In genomic region chr17:62017912-62018311, GRCh38 we compare ENCODE assay signal across 26 cellular contexts. TPM values are rescaled to one million over a fixed set of nuclear protein-coding genes. Genes with fewer than 3 reads are reported as not detected.
DNase-seq lines count a peak whose midpoint lies in the region; ATAC-seq and TF ChIP-seq lines count a peak whose summit lies in the region.
"Had no signal": no experiment of that assay in that cellular context is flagged by ENCODE, and none has a peak within 500 bp of the region (broad histone marks: within the 10 kb centered on the region; RNA-seq: fewer than 3 reads in every experiment).

No MANE protein-coding gene starts in this region.

- CTCF ChIA-PET in T-cell (lab: Charles Lee), result no interaction called here

- POLR2A ChIA-PET in T-cell (lab: Charles Lee), result no interaction called here

- peak; percentile 10 for DNase-seq in GM03348 (ENCODE audit: low spot score)
- DNase-seq in RWPE2 (ENCODE audit: low spot score), result no peak
- DNase-seq in epithelial cell of esophagus (ENCODE audit: low read depth), result peak; percentile 2
- peak; percentile 4 for DNase-seq in non-pigmented ciliary epithelial cell (ENCODE audit: low read depth)
- DNase-seq in WERI-Rb-1, result no peak
- no peak for DNase-seq in NCI-H1092 treated with DMSO at 0.1 percent for 48 hours (lab: John Stamatoyannopoulos, UW)
- DNase-seq in T-cell, result no peak
- DNase-seq: activated CD4-positive, alpha-beta T cell treated with anti-CD3 and anti-CD28 coated beads for 36 hours; activated naive CD4-positive, alpha-beta T cell treated with anti-CD3 and anti-CD28 coated beads, Interleukin-2, amount 50 U/mL, for 16 hours; activated T-cell treated with anti-CD3 and anti-CD28 coated beads, Interleukin-2, amount 50 U/mL, for 48 hours; aorta; gastrocnemius medialis; MV-4-11; NCI-H187; NCI-H2227 treated with DMSO at 0.1 percent for 48 hours; NCI-H82; SHP77; stimulated activated CD4-positive, alpha-beta T cell treated with anti-CD3 and anti-CD28 coated beads, Interleukin-1b, Interleukin-23, amount 100 ng/mL, for 48 hours; T-helper 1 cell; testis had no signal

- peaks cover 0 to 7% (median 5%) of the 10 kb centered on the region in 3 donors for H3K4me1 Mint-ChIP-seq in T-cell
- H3K4me1 Mint-ChIP-seq: activated CD4-positive, alpha-beta T cell treated with anti-CD3 and anti-CD28 coated beads for 36 hours; stimulated activated effector memory CD8-positive, alpha-beta T cell treated with anti-CD3 and anti-CD28 coated beads, Interleukin-12 subunit alpha, Interleukin-12 subunit beta, amount 100 ng/mL, for 72 hours had no signal

- peaks cover 33% of the 10 kb centered on the region for H3K36me3 Mint-ChIP-seq in T-cell

- no peak overlapping the region for H3K4me3 ChIP-seq in RWPE2 (ENCODE audit: severe bottlenecking)
- H3K4me3 ChIP-seq in epithelial cell of esophagus (ENCODE audit: low read length), result no peak overlapping the region
- no peak overlapping the region for H3K4me3 ChIP-seq in WERI-Rb-1 (ENCODE audit: low read depth, low read length)
- H3K4me3 ChIP-seq: coronary artery, gastrocnemius medialis, lung, skin epidermis, testis had no signal

- peaks cover 75% of the 10 kb centered on the region for H3K36me3 ChIP-seq in RWPE2 (ENCODE audit: low read depth)
- H3K36me3 ChIP-seq in WERI-Rb-1, result peaks cover 73% of the 10 kb centered on the region

- H3K27me3 ChIP-seq in RWPE2 (ENCODE audit: insufficient read depth, poor library complexity, severe bottlenecking) (no peaks in the 10 kb centered on the region), WERI-Rb-1 (ENCODE audit: insufficient read depth, low read depth, severe bottlenecking) (no peaks in the 10 kb centered on the region)
- H3K27me3 ChIP-seq: gastrocnemius medialis, testis had no signal

- H3K4me3 Mint-ChIP-seq in T-cell, result no peak overlapping the region
- H3K4me3 Mint-ChIP-seq: activated CD4-positive, alpha-beta T cell treated with anti-CD3 and anti-CD28 coated beads for 36 hours; stimulated activated effector memory CD8-positive, alpha-beta T cell treated with anti-CD3 and anti-CD28 coated beads, Interleukin-12 subunit alpha, Interleukin-12 subunit beta, amount 100 ng/mL, for 72 hours had no signal

- no peaks in the 10 kb centered on the region for H3K9me3 ChIP-seq in RWPE2 (ENCODE audit: severe bottlenecking)
- no peaks in the 10 kb centered on the region for H3K9me3 ChIP-seq in WERI-Rb-1 (ENCODE audit: severe bottlenecking)
- H3K9me3 ChIP-seq: gastrocnemius medialis, testis had no signal

- TF ChIP-seq CTCF in RWPE2 (IDR thresholded peaks at IDR 0.05; ENCODE audit: poor library complexity, severe bottlenecking), result no peak
- TF ChIP-seq CTCF in epithelial cell of esophagus (IDR thresholded peaks at IDR 0.05; ENCODE audit: insufficient read depth, low read depth, low read length, missing control alignments), result no peak
- no peak for TF ChIP-seq CTCF in WERI-Rb-1 (IDR thresholded peaks at IDR 0.05; ENCODE audit: low read depth, low read length)

- no peaks in the 10 kb centered on the region for H3K27me3 Mint-ChIP-seq in T-cell
- H3K27me3 Mint-ChIP-seq: activated CD4-positive, alpha-beta T cell treated with anti-CD3 and anti-CD28 coated beads for 36 hours had no signal

- ATAC-seq in RWPE2 (ENCODE audit: low read depth), result no peak
- ATAC-seq in GM21825 (IDR thresholded peaks at IDR 0.05; ENCODE audit: unreplicated experiment), result no peak
- no peak for ATAC-seq in T-cell (replicated peaks in 1 of 4)
- ATAC-seq: activated CD4-positive, alpha-beta T cell treated with anti-CD3 and anti-CD28 coated beads for 36 hours; gastrocnemius medialis; stimulated activated effector memory CD8-positive, alpha-beta T cell treated with anti-CD3 and anti-CD28 coated beads, Interleukin-12 subunit alpha, Interleukin-12 subunit beta, amount 100 ng/mL, for 72 hours had no signal

- H3K27ac ChIP-seq in RWPE2 (ENCODE audit: poor library complexity, severe bottlenecking) (peak overlapping the region; percentile 32), WERI-Rb-1 (no peak overlapping the region)
- H3K27ac ChIP-seq: coronary artery, gastrocnemius medialis, KMS-11, skin epidermis, testis had no signal

- peaks cover 10% of the 10 kb centered on the region for H3K4me1 ChIP-seq in RWPE2 (ENCODE audit: insufficient read depth, poor library complexity, severe bottlenecking)
- H3K4me1 ChIP-seq: gastrocnemius medialis, testis had no signal

- H3K9me3 Mint-ChIP-seq in T-cell, result no peaks in the 10 kb centered on the region
- H3K9me3 Mint-ChIP-seq: stimulated activated effector memory CD8-positive, alpha-beta T cell treated with anti-CD3 and anti-CD28 coated beads, Interleukin-12 subunit alpha, Interleukin-12 subunit beta, amount 100 ng/mL, for 72 hours had no signal

- no peak overlapping the region for H3K27ac Mint-ChIP-seq in T-cell
- H3K27ac Mint-ChIP-seq: activated CD4-positive, alpha-beta T cell treated with anti-CD3 and anti-CD28 coated beads for 36 hours; stimulated activated effector memory CD8-positive, alpha-beta T cell treated with anti-CD3 and anti-CD28 coated beads, Interleukin-12 subunit alpha, Interleukin-12 subunit beta, amount 100 ng/mL, for 72 hours had no signal

RNA-seq across cellular contexts. Expression of gene MED13, which starts 47.2 kb away (rescaled TPM):
- 10 to 100 TPM; 60.8 to 82.4 (median 77.6) TPM for total RNA-seq in T-cell

Comparison
In these comparisons a context has a peak if more than half of its experiments do, and no peak if none do; other contexts are left out.
1. DNase-seq: peak in GM03348 (single experiment), epithelial cell of esophagus (single experiment) and non-pigmented ciliary epithelial cell (single experiment); none in RWPE2 (single experiment), WERI-Rb-1 (single experiment), NCI-H1092 treated with DMSO at 0.1 percent for 48 hours (single experiment) and T-cell (0 of 34).